In genomic region chr6:123764717-123765116, GRCh38 we compare ENCODE assay signal across 2 cellular contexts.
TF ChIP-seq lines count a peak whose summit lies in the region.

No MANE protein-coding gene starts in this region.

TF ChIP-seq in HepG2, 621 proteins besides CTCF, POLR2A, EP300 and RAD21:
- TF ChIP-seq ZBTB20 (CRISPR knock-in tag; IDR thresholded peaks at IDR 0.05; ENCODE audit: borderline replicate concordance, low read depth) (no peak), CEBPB (IDR thresholded peaks at IDR 0.05; ENCODE audit: borderline replicate concordance, low read depth, low read length) (0 out of 2 replicates have a peak, but pooled peaks have one; percentile 3), ATF1 (CRISPR knock-in tag; IDR thresholded peaks at IDR 0.05) (no peak), ARID2 (CRISPR knock-in tag; IDR thresholded peaks at IDR 0.05; ENCODE audit: borderline replicate concordance) (no peak), CREB1 (IDR thresholded peaks at IDR 0.05) (0 out of 2 replicates have a peak, but pooled peaks have one; percentile 26), CREB1 (CRISPR knock-in tag; IDR thresholded peaks at IDR 0.05) (no peak), NFRKB (IDR thresholded peaks at IDR 0.05) (no peak), ZNF816 (CRISPR knock-in tag; IDR thresholded peaks at IDR 0.05; ENCODE audit: borderline replicate concordance) (no peak), KAT8 (CRISPR knock-in tag; IDR thresholded peaks at IDR 0.05) (no peak), TRIM22 (IDR thresholded peaks at IDR 0.05) (no peak)
TF ChIP-seq in HepG2: peak in this region for 2.

TF ChIP-seq in GM12878, 131 proteins besides CTCF, POLR2A, EP300 and RAD21:
- TF ChIP-seq RBBP5 (conservative IDR thresholded peaks at IDR 0.05) (no peak), ATF7 (IDR thresholded peaks at IDR 0.05; ENCODE audit: low read depth) (peak; percentile 64; the same call in 1 of the 2 replicates), MTA2 (IDR thresholded peaks at IDR 0.05; ENCODE audit: low read depth) (peak; percentile 36; the same call in 1 of the 2 replicates), MEF2A (IDR thresholded peaks at IDR 0.05; ENCODE audit: insufficient read depth, low read depth, low read length) (no peak)
